Comparison of ENCODE assay signal across 9 cellular contexts in genomic region chr4:67871867-67872266, GRCh38. TPM values are rescaled to one million over a fixed set of nuclear protein-coding genes. Genes with fewer than 3 reads are reported as not detected.
DNase-seq lines count a peak whose midpoint lies in the region; ATAC-seq and TF ChIP-seq lines count a peak whose summit lies in the region.
"Had no signal": no experiment of that assay in that cellular context is flagged by ENCODE, and none has a peak within 500 bp of the region (broad histone marks: within the 10 kb centered on the region; RNA-seq: fewer than 3 reads in every experiment).

No MANE protein-coding gene starts in this region.

- DNase-seq in DMS 273 (lab: John Stamatoyannopoulos, UW; ENCODE audit: unreplicated experiment), result peak; percentile 60
- DNase-seq in OCI-LY7 (ENCODE audit: low spot score), result peak; percentile 21
- peak; percentile 51 for DNase-seq in fibroblast of gingiva (ENCODE audit: low read depth)
- no peak for DNase-seq in stimulated activated naive CD8-positive, alpha-beta T cell treated with anti-CD3 and anti-CD28 coated beads, Interleukin-15, amount 100 ng/mL, for 72 hours
- DNase-seq in NK-92 (lab: John Stamatoyannopoulos, UW; ENCODE audit: unreplicated experiment), result no peak
- no peak for DNase-seq in stimulated activated CD4-positive, alpha-beta T cell treated with anti-CD3 and anti-CD28 coated beads, Interleukin-1b, Interleukin-23, amount 100 ng/mL, for 48 hours

- H3K9me3 Mint-ChIP-seq in stimulated activated naive CD8-positive, alpha-beta T cell treated with anti-CD3 and anti-CD28 coated beads, Interleukin-15, amount 100 ng/mL, for 72 hours, result peaks cover 0 to under 1% of the 10 kb centered on the region in 2 donors

- no peak overlapping the region for H3K27ac Mint-ChIP-seq in stimulated activated naive CD8-positive, alpha-beta T cell treated with anti-CD3 and anti-CD28 coated beads, Interleukin-15, amount 100 ng/mL, for 72 hours

- intact Hi-C loops in OCI-LY7 (cut with micrococcal nuclease; ENCODE audit: unreplicated experiment), result no loop called here

- POLR2A ChIA-PET in OCI-LY7 (lab: Charles Lee), result no interaction called here

- no peaks in the 10 kb centered on the region for H3K27me3 Mint-ChIP-seq in stimulated activated naive CD8-positive, alpha-beta T cell treated with anti-CD3 and anti-CD28 coated beads, Interleukin-15, amount 100 ng/mL, for 72 hours

- H3K27ac ChIP-seq in OCI-LY7 (ENCODE audit: low read depth, low read length, poor library complexity, severe bottlenecking), result no peak overlapping the region
- H3K27ac ChIP-seq: parathyroid adenoma had no signal

- H3K4me1 ChIP-seq in OCI-LY7 (ENCODE audit: insufficient read depth, low read length, poor library complexity, severe bottlenecking), result no peaks in the 10 kb centered on the region
- H3K4me1 ChIP-seq: parathyroid adenoma had no signal

- no peak overlapping the region for H3K4me2 ChIP-seq in OCI-LY7 (ENCODE audit: low read length)

- no peaks in the 10 kb centered on the region for H3K9me3 ChIP-seq in OCI-LY7 (ENCODE audit: low read length)

- peak; percentile 74 for TF ChIP-seq CTCF in OCI-LY7 (conservative IDR thresholded peaks at IDR 0.05; ENCODE audit: low read length)

- no peaks in the 10 kb centered on the region for H3K36me3 ChIP-seq in OCI-LY7 (ENCODE audit: insufficient read depth, low read length)

- H3K9me2 ChIP-seq in OCI-LY7 (ENCODE audit: insufficient read depth, low read length), result no peaks in the 10 kb centered on the region

- no peaks in the 10 kb centered on the region for H3K79me2 ChIP-seq in OCI-LY7 (ENCODE audit: insufficient read depth, low read depth, low read length)
- H3K79me2 ChIP-seq: parathyroid adenoma had no signal

- no peaks in the 10 kb centered on the region for H3K4me1 Mint-ChIP-seq in stimulated activated naive CD8-positive, alpha-beta T cell treated with anti-CD3 and anti-CD28 coated beads, Interleukin-15, amount 100 ng/mL, for 72 hours

- H2AFZ ChIP-seq in OCI-LY7 (ENCODE audit: low read length), result no peak overlapping the region
- H2AFZ ChIP-seq: parathyroid adenoma had no signal

- H4K20me1 ChIP-seq in OCI-LY7 (ENCODE audit: insufficient read depth, low read length), result no peaks in the 10 kb centered on the region

- H3K4me3 ChIP-seq in OCI-LY7 (ENCODE audit: low read depth, low read length, poor library complexity, severe bottlenecking), result no peak overlapping the region

- no peak overlapping the region for H3K4me3 Mint-ChIP-seq in stimulated activated naive CD8-positive, alpha-beta T cell treated with anti-CD3 and anti-CD28 coated beads, Interleukin-15, amount 100 ng/mL, for 72 hours

- CTCF ChIA-PET in OCI-LY7 (lab: Charles Lee; ENCODE audit: unreplicated experiment), result no interaction called here

- BruUV-seq in OCI-LY7 (replicated peaks; lab: Mats Ljungman, UMichigan), result no TSS peak

- ATAC-seq in GM19372 (IDR thresholded peaks at IDR 0.05; ENCODE audit: low read depth, unreplicated experiment), result peak; percentile 82
- peak; percentile 93 for ATAC-seq in HG03432 (IDR thresholded peaks at IDR 0.05; ENCODE audit: unreplicated experiment)
- ATAC-seq in stimulated activated naive CD8-positive, alpha-beta T cell treated with anti-CD3 and anti-CD28 coated beads, Interleukin-15, amount 100 ng/mL, for 72 hours, result peak; percentile 77

RNA-seq across cellular contexts. Expression of gene TMPRSS11D, which starts 11.9 kb away (rescaled TPM):
- total RNA-seq in OCI-LY7 (2014; rRNA removed; shearing (Covaris generic)), result not detected in 2 replicates
- total RNA-seq in OCI-LY7 (2022), result not detected in 2 replicates

Comparison
In these comparisons a context has a peak if more than half of its experiments do, and no peak if none do; other contexts are left out.
1. DNase-seq: peak in DMS 273 (single experiment), OCI-LY7 (single experiment) and fibroblast of gingiva (single experiment); none in stimulated activated naive CD8-positive, alpha-beta T cell treated with anti-CD3 and anti-CD28 coated beads, Interleukin-15, amount 100 ng/mL, for 72 hours (0 of 2), NK-92 (single experiment) and stimulated activated CD4-positive, alpha-beta T cell treated with anti-CD3 and anti-CD28 coated beads, Interleukin-1b, Interleukin-23, amount 100 ng/mL, for 48 hours (single experiment).
2. Peak in every context shown above with its lines, with median percentiles within 50 percentile points of each other: ATAC-seq.